In the genomic region with DNA sequence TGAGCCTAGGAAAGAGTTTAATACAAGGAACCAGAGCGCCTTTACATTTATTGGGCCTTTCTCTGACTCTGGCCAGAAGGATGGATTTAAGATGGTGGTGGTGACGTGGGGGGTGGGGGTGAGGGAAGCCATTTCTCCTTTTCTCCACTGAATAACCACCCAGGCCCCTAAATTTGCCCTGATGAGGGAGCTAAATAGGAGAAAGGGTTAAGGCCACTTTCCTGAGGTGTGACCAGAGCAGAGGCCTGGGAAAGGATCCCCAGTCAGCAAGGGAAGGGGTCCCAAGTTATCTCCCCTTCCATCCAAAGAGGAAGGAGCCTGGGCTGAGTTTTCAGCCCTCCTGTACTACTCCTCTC, we compare ENCODE assay signal across 1 cellular context.
TF ChIP-seq lines count a peak whose summit lies in the region.

No MANE protein-coding gene starts in this region.

TF ChIP-seq in A549, 52 proteins besides CTCF, POLR2A, EP300 and RAD21:
- no peak for TF ChIP-seq GATA3 (IDR thresholded peaks at IDR 0.05; ENCODE audit: borderline replicate concordance)
- TF ChIP-seq, protein P1, sequence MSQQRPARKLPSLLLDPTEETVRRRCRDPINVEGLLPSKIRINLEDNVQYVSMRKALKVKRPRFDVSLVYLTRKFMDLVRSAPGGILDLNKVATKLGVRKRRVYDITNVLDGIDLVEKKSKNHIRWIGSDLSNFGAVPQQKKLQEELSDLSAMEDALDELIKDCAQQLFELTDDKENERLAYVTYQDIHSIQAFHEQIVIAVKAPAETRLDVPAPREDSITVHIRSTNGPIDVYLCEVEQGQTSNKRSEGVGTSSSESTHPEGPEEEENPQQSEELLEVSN (IDR thresholded peaks at IDR 0.05; ENCODE audit: borderline replicate concordance, low read depth), result no peak
- no peak for TF ChIP-seq ZNF302 (CRISPR knock-in tag; IDR thresholded peaks at IDR 0.05)
- TF ChIP-seq HOXB13 (CRISPR knock-in tag; IDR thresholded peaks at IDR 0.05; ENCODE audit: low read depth), result no peak
- no peak for TF ChIP-seq POLR2AphosphoS2 (conservative IDR thresholded peaks at IDR 0.05; ENCODE audit: low read length)
- TF ChIP-seq ZC3H11A (IDR thresholded peaks at IDR 0.05), result no peak
- no peak for TF ChIP-seq KDM5A (IDR thresholded peaks at IDR 0.05)
- no peak for TF ChIP-seq EHF (CRISPR knock-in tag; IDR thresholded peaks at IDR 0.05)
- TF ChIP-seq RARB (CRISPR knock-in tag; IDR thresholded peaks at IDR 0.05), result no peak
- TF ChIP-seq TP53 (CRISPR knock-in tag; IDR thresholded peaks at IDR 0.05), result no peak
- no peak for TF ChIP-seq MAFK (IDR thresholded peaks at IDR 0.05; ENCODE audit: partially characterized antibody)
- no peak for TF ChIP-seq RFX5 (IDR thresholded peaks at IDR 0.05)
- no peak for TF ChIP-seq KDM1A (IDR thresholded peaks at IDR 0.05; ENCODE audit: low read depth)
- no peak for TF ChIP-seq BHLHE40 (IDR thresholded peaks at IDR 0.05; ENCODE audit: low read depth, low read length)
- no peak for TF ChIP-seq NFE2L2 (conservative IDR thresholded peaks at IDR 0.05; ENCODE audit: low read length)
- no peak for TF ChIP-seq JUN (IDR thresholded peaks at IDR 0.05)
